In the genomic region with DNA sequence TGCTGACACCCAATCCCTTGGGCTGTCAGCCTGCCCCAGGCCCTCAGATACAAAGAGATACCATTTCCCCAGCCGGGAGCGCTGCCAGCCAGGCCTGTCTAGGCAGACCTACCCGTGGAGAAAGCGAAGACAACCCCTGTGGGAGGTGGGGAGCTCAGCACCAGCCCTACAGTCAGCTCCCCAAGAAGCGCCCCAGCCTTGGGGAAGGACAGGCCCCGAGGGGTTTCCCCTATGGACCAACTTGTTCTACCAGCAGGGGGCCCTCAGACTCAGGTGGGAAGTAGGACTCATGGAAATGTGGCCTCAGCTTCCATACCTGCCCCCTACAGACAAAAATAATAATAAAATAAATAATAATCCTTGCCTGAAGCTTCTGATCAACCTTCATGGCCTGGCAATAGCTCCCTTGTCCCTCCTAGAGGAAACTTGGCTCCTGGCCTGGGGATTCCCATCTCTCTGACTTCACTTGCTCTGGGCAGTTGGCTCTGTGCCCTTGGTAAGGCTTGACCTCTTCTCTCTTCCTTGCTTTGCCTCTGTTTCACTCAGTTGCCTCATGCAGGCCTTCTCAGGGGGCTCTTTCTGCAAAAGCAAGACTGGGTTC, we compare ENCODE assay signal across 9 cellular contexts. TPM values are rescaled to one million over a fixed set of nuclear protein-coding genes. Genes with fewer than 3 reads are reported as not detected.
DNase-seq lines count a peak whose midpoint lies in the region; ATAC-seq and TF ChIP-seq lines count a peak whose summit lies in the region.
"Had no signal": no experiment of that assay in that cellular context is flagged by ENCODE, and none has a peak within 500 bp of the region (broad histone marks: within the 10 kb centered on the region; RNA-seq: fewer than 3 reads in every experiment).

No MANE protein-coding gene starts in this region.

- DNase-seq in ACHN, result peak; percentile 75
- DNase-seq in GM23248, result peak; percentile 80
- DNase-seq in WERI-Rb-1, result peak; percentile 65
- no peak for DNase-seq in esophagus muscularis mucosa (ENCODE audit: extremely low spot score)
- no peak for DNase-seq in natural killer cell treated with Interleukin-12 subunit alpha and Interleukin-12 subunit beta and Interleukin-15 and Interleukin-18, amount 100 ng/mL, for 72 hours (ENCODE audit: low spot score)
- DNase-seq in NCI-H345 (lab: John Stamatoyannopoulos, UW), result no peak
- DNase-seq in OCI-M2 (lab: John Stamatoyannopoulos, UW; ENCODE audit: unreplicated experiment), result no peak

- no peak overlapping the region for H3K27ac ChIP-seq in GM23248
- peak overlapping the region; percentile 86 for H3K27ac ChIP-seq in WERI-Rb-1
- peak overlapping the region; percentile 80 to 86 (median 83) for H3K27ac ChIP-seq in esophagus muscularis mucosa (replicated peaks in 1 of 4)

- no peak for TF ChIP-seq POLR2A in esophagus muscularis mucosa (IDR thresholded peaks at IDR 0.05; ENCODE audit: low read depth)

- no peak for ATAC-seq in natural killer cell treated with Interleukin-12 subunit alpha and Interleukin-12 subunit beta and Interleukin-15 and Interleukin-18, amount 100 ng/mL, for 72 hours
- ATAC-seq in GM21723 (IDR thresholded peaks at IDR 0.05; ENCODE audit: unreplicated experiment), result no peak

- H3K4me1 Mint-ChIP-seq in natural killer cell treated with Interleukin-12 subunit alpha and Interleukin-12 subunit beta and Interleukin-15 and Interleukin-18, amount 100 ng/mL, for 72 hours (ENCODE audit: low read depth in 2 of 2), result peaks cover 32 to 37% of the 10 kb centered on the region in 2 donors

- no peak overlapping the region for H2AFZ ChIP-seq in GM23248

- 77% methylated on average over 6 of the region's 6 CpGs for WGBS in GM23248 (ENCODE audit: low coverage in 1 of 2, low lambda C conversion rate in 2 of 2, missing lambda C conversion rate in 2 of 2), 2 experiments
- 66% methylated on average over 5 of the region's 6 CpGs for WGBS in esophagus muscularis mucosa

- H3K36me3 ChIP-seq in GM23248 (ENCODE audit: low read depth), result no peaks in the 10 kb centered on the region; the same call in 1 of the 2 replicates
- peaks cover 54% of the 10 kb centered on the region for H3K36me3 ChIP-seq in WERI-Rb-1
- peaks cover 15 to 26% (median 25%) of the 10 kb centered on the region in 4 donors for H3K36me3 ChIP-seq in esophagus muscularis mucosa

- peaks cover 11% of the 10 kb centered on the region for H3F3A ChIP-seq in GM23248 (ENCODE audit: insufficient read depth)

- H3K4me2 ChIP-seq in GM23248 (ENCODE audit: unreplicated experiment), result peak overlapping the region; percentile 15

- H4K20me1 ChIP-seq in GM23248 (ENCODE audit: insufficient read depth), result peaks cover 5% of the 10 kb centered on the region; the same call in 1 of the 2 replicates

- H3K4me1 ChIP-seq in GM23248 (ENCODE audit: insufficient read depth) (peaks cover 29% of the 10 kb centered on the region), esophagus muscularis mucosa (peaks cover 73 to 84% (median 81%) of the 10 kb centered on the region in 4 donors)

- peak; percentile 65 for TF ChIP-seq CTCF in WERI-Rb-1 (IDR thresholded peaks at IDR 0.05; ENCODE audit: low read depth, low read length)
- TF ChIP-seq CTCF in esophagus muscularis mucosa (IDR thresholded peaks at IDR 0.05), result peak in 2 of 3 experiments; percentile 10 to 22

- no peaks in the 10 kb centered on the region for H3K9me3 ChIP-seq in GM23248 (ENCODE audit: low read depth)
- H3K9me3 ChIP-seq in WERI-Rb-1 (ENCODE audit: severe bottlenecking), result no peaks in the 10 kb centered on the region
- H3K9me3 ChIP-seq in esophagus muscularis mucosa, result no peaks in the 10 kb centered on the region
- H3K9me3 ChIP-seq: HAP-1 had no signal

- intact Hi-C loops in esophagus muscularis mucosa (cut with DNase I), result no loop called here

- H3K36me3 Mint-ChIP-seq in natural killer cell treated with Interleukin-12 subunit alpha and Interleukin-12 subunit beta and Interleukin-15 and Interleukin-18, amount 100 ng/mL, for 72 hours, result no peaks in the 10 kb centered on the region

- no peak for TF ChIP-seq EP300 in esophagus muscularis mucosa (IDR thresholded peaks at IDR 0.05)

- no peaks in the 10 kb centered on the region for H3K9me3 Mint-ChIP-seq in natural killer cell treated with Interleukin-12 subunit alpha and Interleukin-12 subunit beta and Interleukin-15 and Interleukin-18, amount 100 ng/mL, for 72 hours

- no peak overlapping the region for H3K9ac ChIP-seq in GM23248

- no peaks in the 10 kb centered on the region for H3K27me3 Mint-ChIP-seq in natural killer cell treated with Interleukin-12 subunit alpha and Interleukin-12 subunit beta and Interleukin-15 and Interleukin-18, amount 100 ng/mL, for 72 hours

- peaks cover 98% of the 10 kb centered on the region for H3K79me2 ChIP-seq in GM23248 (ENCODE audit: insufficient read depth)

- no peaks in the 10 kb centered on the region for H3K27me3 ChIP-seq in GM23248 (replicated peaks; ENCODE audit: insufficient read depth)
- no peaks in the 10 kb centered on the region for H3K27me3 ChIP-seq in WERI-Rb-1 (ENCODE audit: insufficient read depth, low read depth, severe bottlenecking)
- no peaks in the 10 kb centered on the region for H3K27me3 ChIP-seq in esophagus muscularis mucosa

- peak overlapping the region; percentile 72 to 82 for H3K27ac Mint-ChIP-seq in natural killer cell treated with Interleukin-12 subunit alpha and Interleukin-12 subunit beta and Interleukin-15 and Interleukin-18, amount 100 ng/mL, for 72 hours

- no peaks in the 10 kb centered on the region for H3K9me2 ChIP-seq in GM23248 (ENCODE audit: insufficient read depth)

- H3K4me3 Mint-ChIP-seq in natural killer cell treated with Interleukin-12 subunit alpha and Interleukin-12 subunit beta and Interleukin-15 and Interleukin-18, amount 100 ng/mL, for 72 hours, result peak overlapping the region; percentile 18

- in situ Hi-C loops in ACHN (cut with HindIII; ENCODE audit: low pct_ligation_motif_present, low pct_unique_long_range_greater_than_20kb, low sequenced_read_pairs) (loop anchor here (25.0 kb wide), 1 partner anchor 184 kb away; no protein-coding TSS in a partner anchor), GM23248 (cut with MboI) (no loop called here)

- no peak overlapping the region for H3K4me3 ChIP-seq in GM23248
- H3K4me3 ChIP-seq in WERI-Rb-1 (ENCODE audit: low read depth, low read length), result no peak overlapping the region
- H3K4me3 ChIP-seq in esophagus muscularis mucosa, result no peak overlapping the region
- H3K4me3 ChIP-seq: HAP-1 had no signal

RNA-seq across cellular contexts. Expression of a gene that starts 7.0 kb away (rescaled TPM):
- total RNA-seq in GM23248 (2014; rRNA removed; shearing (Covaris generic)), result 45.4 and 46.9 TPM in 2 replicates
- polyA plus RNA-seq in GM23248 (2016; fragmentation: Nextera tagmentation; extraction: Ambion mirVana), result 36.6 and 37.1 TPM in 2 replicates
- total RNA-seq in esophagus muscularis mucosa, result 10 to 100 TPM; 31.6 to 50.7 (median 41.3) TPM
- total RNA-seq in natural killer cell treated with Interleukin-12 subunit alpha and Interleukin-12 subunit beta and Interleukin-15 and Interleukin-18, amount 100 ng/mL, for 72 hours, result 10 to 100 TPM; 15.5 to 17.7 TPM

RNA-seq across cellular contexts. Expression of a gene that starts 14.8 kb away (rescaled TPM):
- 5.7 and 8.1 TPM in 2 replicates for total RNA-seq in GM23248 (2014; rRNA removed; shearing (Covaris generic))
- 9.1 and 12.1 TPM in 2 replicates for polyA plus RNA-seq in GM23248 (2016; fragmentation: Nextera tagmentation; extraction: Ambion mirVana)
- total RNA-seq in esophagus muscularis mucosa, result under 1 TPM in 1 of 4 donors, not detected in 3; 0.34 TPM
- 10 to 100 TPM; 18.5 to 32.1 TPM for total RNA-seq in natural killer cell treated with Interleukin-12 subunit alpha and Interleukin-12 subunit beta and Interleukin-15 and Interleukin-18, amount 100 ng/mL, for 72 hours

Comparison
In these comparisons a context has a peak if more than half of its experiments do, and no peak if none do; other contexts are left out.
1. DNase-seq: peak in ACHN (single experiment), GM23248 (single experiment) and WERI-Rb-1 (single experiment); none in esophagus muscularis mucosa (single experiment), natural killer cell treated with Interleukin-12 subunit alpha and Interleukin-12 subunit beta and Interleukin-15 and Interleukin-18, amount 100 ng/mL, for 72 hours (single experiment), NCI-H345 (single experiment) and OCI-M2 (single experiment).